Comparison of ENCODE assay signal across 8 cellular contexts in the genomic region with DNA sequence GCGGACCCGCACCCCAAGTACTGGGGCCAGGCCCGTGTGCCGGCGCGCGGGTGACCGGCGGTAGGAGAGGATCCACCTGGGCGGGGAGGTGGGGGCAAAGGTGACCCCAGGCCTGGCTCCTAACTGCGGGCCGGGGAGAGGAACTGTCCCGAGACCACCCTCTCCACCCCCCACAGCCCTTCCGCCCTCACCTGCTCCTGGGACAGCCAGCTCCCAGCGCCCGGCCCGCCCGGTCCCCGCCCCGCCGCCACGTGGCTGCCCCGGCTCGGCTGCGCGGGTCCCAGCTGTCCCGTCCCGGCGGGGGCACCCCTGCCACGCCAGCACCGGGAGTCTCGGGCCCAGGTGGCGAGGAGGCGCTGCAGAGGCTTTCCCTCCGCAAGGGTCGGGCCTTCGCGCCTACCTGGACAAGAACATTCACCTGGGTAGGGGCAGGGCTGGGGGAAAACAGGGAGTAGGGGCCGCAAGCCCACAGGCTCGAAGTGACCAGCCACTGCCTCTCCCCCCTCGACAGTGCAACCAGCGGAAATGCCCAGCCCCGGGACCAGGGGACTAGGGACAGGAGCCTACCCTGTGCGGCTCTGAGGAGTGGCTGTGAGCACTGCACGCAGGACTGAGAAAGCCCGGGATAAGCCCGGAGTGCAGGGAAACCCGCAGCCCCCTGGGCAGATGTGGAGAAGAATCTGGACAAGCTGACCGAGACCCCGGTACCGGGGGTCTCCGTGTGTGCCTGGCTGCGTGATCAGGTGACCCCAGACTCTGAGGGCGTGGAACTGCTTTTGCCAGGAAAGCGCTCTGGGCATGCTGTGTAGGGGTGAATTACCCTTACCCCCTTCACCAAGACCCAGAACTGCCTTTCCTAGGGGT. TPM values are rescaled to one million over a fixed set of nuclear protein-coding genes. Genes with fewer than 3 reads are reported as not detected.
DNase-seq lines count a peak whose midpoint lies in the region; ATAC-seq and TF ChIP-seq lines count a peak whose summit lies in the region.

A gene with protein sequence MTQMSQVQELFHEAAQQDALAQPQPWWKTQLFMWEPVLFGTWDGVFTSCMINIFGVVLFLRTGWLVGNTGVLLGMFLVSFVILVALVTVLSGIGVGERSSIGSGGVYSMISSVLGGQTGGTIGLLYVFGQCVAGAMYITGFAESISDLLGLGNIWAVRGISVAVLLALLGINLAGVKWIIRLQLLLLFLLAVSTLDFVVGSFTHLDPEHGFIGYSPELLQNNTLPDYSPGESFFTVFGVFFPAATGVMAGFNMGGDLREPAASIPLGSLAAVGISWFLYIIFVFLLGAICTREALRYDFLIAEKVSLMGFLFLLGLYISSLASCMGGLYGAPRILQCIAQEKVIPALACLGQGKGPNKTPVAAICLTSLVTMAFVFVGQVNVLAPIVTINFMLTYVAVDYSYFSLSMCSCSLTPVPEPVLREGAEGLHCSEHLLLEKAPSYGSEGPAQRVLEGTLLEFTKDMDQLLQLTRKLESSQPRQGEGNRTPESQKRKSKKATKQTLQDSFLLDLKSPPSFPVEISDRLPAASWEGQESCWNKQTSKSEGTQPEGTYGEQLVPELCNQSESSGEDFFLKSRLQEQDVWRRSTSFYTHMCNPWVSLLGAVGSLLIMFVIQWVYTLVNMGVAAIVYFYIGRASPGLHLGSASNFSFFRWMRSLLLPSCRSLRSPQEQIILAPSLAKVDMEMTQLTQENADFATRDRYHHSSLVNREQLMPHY (minus strand): TSS at position 240 of the 864 bp plus-strand sequence. CDS start 1,399 bp downstream, outside the sequence.

- ATAC-seq in Right ventricle myocardium superior (ENCODE audit: poor library complexity), result peak; percentile 71
- peak; percentile 49 to 67 (median 52) for ATAC-seq in psoas muscle
- ATAC-seq in sciatic nerve, result no peak

- no peak for TF ChIP-seq CTCF in GM10266 (IDR thresholded peaks at IDR 0.05; ENCODE audit: control insufficient read depth, insufficient read depth, low read depth, missing control alignments)
- TF ChIP-seq CTCF in psoas muscle (IDR thresholded peaks at IDR 0.05), result no peak

- peaks cover 0 to 37% (median 13%) of the 10 kb centered on the region in 3 donors for H3K27me3 ChIP-seq in psoas muscle (ENCODE audit: insufficient read depth in 3 of 3, low read length in 2 of 3)

- H3K36me3 ChIP-seq in psoas muscle (ENCODE audit: insufficient read depth in 1 of 2, low read depth in 1 of 2), result no peaks in the 10 kb centered on the region

- no peak within 1 kb of the TSS for H3K27ac ChIP-seq in psoas muscle

- H3K4me3 ChIP-seq in psoas muscle, result peak within 1 kb of the TSS; percentile 62

- DNase-seq in GM10266 (ENCODE audit: extremely low spot score) (peak; percentile 43), RKO (ENCODE audit: low spot score) (peak; percentile 49), Right ventricle myocardium superior (no peak), psoas muscle (no peak), sciatic nerve (ENCODE audit: low spot score) (no peak), medulla oblongata (ENCODE audit: extremely low spot score) (no peak), NCI-H82 (lab: John Stamatoyannopoulos, UW) (no peak)
- DNase-seq in activated CD4-positive, alpha-beta T cell treated with anti-CD3 and anti-CD28 coated beads, Interleukin-2, amount 50 U/mL, for 1 hour, result no peak

- H3K9me3 ChIP-seq in psoas muscle, result no peaks in the 10 kb centered on the region

- WGBS in psoas muscle, 3 donors, result 8 to 10% (median 8%) methylated on average over 45 to 55 of the region's 55 CpGs

- H3K4me1 ChIP-seq in psoas muscle, result peaks cover 11% of the 10 kb centered on the region

- intact Hi-C loops in Right ventricle myocardium superior (cut with DNase I), result no loop called here
- intact Hi-C loops in psoas muscle (cut with DNase I), result no loop called here
- intact Hi-C loops in sciatic nerve (cut with DNase I), result loop anchor here (5.0 kb wide), 1 partner anchor 1155 kb away; no protein-coding TSS in a partner anchor

RNA-seq across cellular contexts. Expression of the gene that starts here (rescaled TPM):
- 0.30 TPM for total RNA-seq in Right ventricle myocardium superior
- under 1 TPM in 3 of 4 donors, not detected in 1; 0.55 to 0.93 (median 0.90) TPM for total RNA-seq in psoas muscle
- under 1 TPM; 0.06 to 0.12 (median 0.07) TPM for polyA plus RNA-seq in psoas muscle
- 2.5 TPM for total RNA-seq in sciatic nerve

Comparison
In these comparisons a context has a peak if more than half of its experiments do, and no peak if none do; other contexts are left out.
1. Peak in ATAC-seq in Right ventricle myocardium superior; RNA of the gene not detected or under 1 TPM.
2. Peak in ATAC-seq and H3K4me3 ChIP-seq in psoas muscle; RNA of the gene not detected or under 1 TPM.
3. DNase-seq: peak in GM10266 (single experiment) and RKO (single experiment); none in Right ventricle myocardium superior (single experiment), psoas muscle (0 of 2), activated CD4-positive, alpha-beta T cell treated with anti-CD3 and anti-CD28 coated beads, Interleukin-2, amount 50 U/mL, for 1 hour (single experiment), sciatic nerve (single experiment), medulla oblongata (single experiment) and NCI-H82 (single experiment).